In genomic region chr10:127148933-127149220, GRCh38 we compare ENCODE assay signal across 11 cellular contexts. TPM values are rescaled to one million over a fixed set of nuclear protein-coding genes. Genes with fewer than 3 reads are reported as not detected.
DNase-seq lines count a peak whose midpoint lies in the region; ATAC-seq lines count a peak whose summit lies in the region.
"Had no signal": no experiment of that assay in that cellular context is flagged by ENCODE, and none has a peak within 500 bp of the region (broad histone marks: within the 10 kb centered on the region; RNA-seq: fewer than 3 reads in every experiment).

No MANE protein-coding gene starts in this region.

- H3K27ac Mint-ChIP-seq in activated naive CD8-positive, alpha-beta T cell treated with anti-CD3 and anti-CD28 coated beads, Interleukin-2, amount 50 U/mL, for 24 hours = no peak overlapping the region
- H3K27ac Mint-ChIP-seq in activated naive CD8-positive, alpha-beta T cell treated with anti-CD3 and anti-CD28 coated beads for 36 hours = no peak overlapping the region

- no peaks in the 10 kb centered on the region for H3K27me3 ChIP-seq in SJSA1 (replicated peaks)
- H3K27me3 ChIP-seq: thyroid gland had no signal

- ATAC-seq in activated naive CD8-positive, alpha-beta T cell treated with anti-CD3 and anti-CD28 coated beads, Interleukin-2, amount 50 U/mL, for 24 hours = peak; percentile 78
- ATAC-seq in HG03432 (IDR thresholded peaks at IDR 0.05; ENCODE audit: unreplicated experiment) (no peak), HG02970 (IDR thresholded peaks at IDR 0.05; ENCODE audit: low FRiP score, unreplicated experiment) (no peak), GM21825 (IDR thresholded peaks at IDR 0.05; ENCODE audit: unreplicated experiment) (no peak)

- peak overlapping the region; percentile 85 for H3K27ac ChIP-seq in SJSA1
- H3K27ac ChIP-seq: thyroid gland had no signal

- peaks cover 9% of the 10 kb centered on the region for H3K4me1 Mint-ChIP-seq in activated naive CD8-positive, alpha-beta T cell treated with anti-CD3 and anti-CD28 coated beads, Interleukin-2, amount 50 U/mL, for 24 hours
- peaks cover 4% of the 10 kb centered on the region for H3K4me1 Mint-ChIP-seq in activated naive CD8-positive, alpha-beta T cell treated with anti-CD3 and anti-CD28 coated beads for 36 hours

- no peaks in the 10 kb centered on the region for H3K36me3 Mint-ChIP-seq in activated naive CD8-positive, alpha-beta T cell treated with anti-CD3 and anti-CD28 coated beads, Interleukin-2, amount 50 U/mL, for 24 hours (ENCODE audit: low read depth)
- H3K36me3 Mint-ChIP-seq in activated naive CD8-positive, alpha-beta T cell treated with anti-CD3 and anti-CD28 coated beads for 36 hours = no peaks in the 10 kb centered on the region

- H3K4me1 ChIP-seq in SJSA1 (replicated peaks) = peaks cover 61% of the 10 kb centered on the region
- H3K4me1 ChIP-seq: thyroid gland had no signal

- DNase-seq in activated naive CD8-positive, alpha-beta T cell treated with anti-CD3 and anti-CD28 coated beads, Interleukin-2, amount 50 U/mL, for 24 hours = no peak
- no peak for DNase-seq in activated naive CD8-positive, alpha-beta T cell treated with anti-CD3 and anti-CD28 coated beads for 36 hours
- no peak for DNase-seq in SJSA1 (ENCODE audit: low read depth in 1 of 2, low spot score in 2 of 2)
- peak; percentile 72 for DNase-seq in fibroblast of peridontal ligament (ENCODE audit: extremely low read depth)
- DNase-seq in amniotic stem cell (lab: John Stamatoyannopoulos, UW) = no peak
- DNase-seq: GDM1, thyroid gland had no signal

- no peaks in the 10 kb centered on the region for H3K9me3 ChIP-seq in SJSA1 (replicated peaks)
- H3K9me3 ChIP-seq: thyroid gland had no signal

- no peaks in the 10 kb centered on the region for H3K27me3 Mint-ChIP-seq in activated naive CD8-positive, alpha-beta T cell treated with anti-CD3 and anti-CD28 coated beads, Interleukin-2, amount 50 U/mL, for 24 hours
- peaks cover 6% of the 10 kb centered on the region for H3K27me3 Mint-ChIP-seq in activated naive CD8-positive, alpha-beta T cell treated with anti-CD3 and anti-CD28 coated beads for 36 hours

- H3K4me3 Mint-ChIP-seq in activated naive CD8-positive, alpha-beta T cell treated with anti-CD3 and anti-CD28 coated beads, Interleukin-2, amount 50 U/mL, for 24 hours = no peak overlapping the region
- H3K4me3 Mint-ChIP-seq in activated naive CD8-positive, alpha-beta T cell treated with anti-CD3 and anti-CD28 coated beads for 36 hours = no peak overlapping the region
- H3K4me3 Mint-ChIP-seq: neural crest cell had no signal

- no peak overlapping the region for H3K4me3 ChIP-seq in SJSA1
- H3K4me3 ChIP-seq: thyroid gland had no signal

- H3K36me3 ChIP-seq in SJSA1 = no peaks in the 10 kb centered on the region
- H3K36me3 ChIP-seq: thyroid gland had no signal

- peaks cover 5% of the 10 kb centered on the region for H3K9me3 Mint-ChIP-seq in activated naive CD8-positive, alpha-beta T cell treated with anti-CD3 and anti-CD28 coated beads, Interleukin-2, amount 50 U/mL, for 24 hours
- no peaks in the 10 kb centered on the region for H3K9me3 Mint-ChIP-seq in activated naive CD8-positive, alpha-beta T cell treated with anti-CD3 and anti-CD28 coated beads for 36 hours
- H3K9me3 Mint-ChIP-seq: neural crest cell had no signal

RNA-seq across cellular contexts. Expression of gene INSYN2A, which starts 47.5 kb away (rescaled TPM):
- not detected for total RNA-seq in activated naive CD8-positive, alpha-beta T cell treated with anti-CD3 and anti-CD28 coated beads for 36 hours
- total RNA-seq in SJSA1 (2014; rRNA removed; shearing (Covaris generic)) = not detected in 2 replicates
